ENCODE assay signal across 30 cellular contexts in genomic region chr6:11450061-11450460, GRCh38.
"Had no signal": no experiment of that assay in that cellular context is flagged by ENCODE, and none has a peak within 500 bp of the region (broad histone marks: within the 10 kb centered on the region; RNA-seq: fewer than 3 reads in every experiment).

No MANE protein-coding gene starts in this region.

- H3K9me3 ChIP-seq: esophagus squamous epithelium had no signal

- H3K4me3 ChIP-seq: coronary artery, dorsolateral prefrontal cortex, esophagus squamous epithelium had no signal

- H3K27me3 ChIP-seq: brain microvascular endothelial cell, esophagus squamous epithelium had no signal

- H3K27ac ChIP-seq: brain microvascular endothelial cell, coronary artery, dorsolateral prefrontal cortex, esophagus squamous epithelium, WERI-Rb-1 had no signal

- H3K36me3 ChIP-seq: brain microvascular endothelial cell, esophagus squamous epithelium, WERI-Rb-1 had no signal

- H3K36me3 Mint-ChIP-seq: T-cell had no signal

- H3K9me3 Mint-ChIP-seq: central memory CD8-positive, alpha-beta T cell; dendritic cell treated with granulocyte-macrophage colony-stimulating factor and Interleukin-4, amounts not matched to agents 40 ng/mL and 50 ng/mL, for 4 days had no signal

- DNase-seq: activated B cell treated with CpG ODN at 0.5 μM for 24 hours; activated CD4-positive, alpha-beta memory T cell treated with anti-CD3 and anti-CD28 coated beads, Interleukin-2, amount 10 ng/mL, durations not matched to agents 7 days and 5 days; activated CD4-positive, alpha-beta T cell treated with anti-CD3 and anti-CD28 coated beads, Interleukin-2, amount 10 ng/mL, durations not matched to agents 7 days and 5 days; activated CD4-positive, alpha-beta T cell treated with anti-CD3 and anti-CD28 coated beads, Interleukin-2, amount 50 U/mL, for 4 hours; activated CD8-positive, alpha-beta memory T cell treated with anti-CD3 and anti-CD28 coated beads, Interleukin-2, amount 50 U/mL, for 48 hours; activated gamma-delta T cell; activated naive CD4-positive, alpha-beta T cell; activated naive CD4-positive, alpha-beta T cell treated with anti-CD3 and anti-CD28 coated beads, Interleukin-2, amount 10 ng/mL, durations not matched to agents 7 days and 5 days; activated naive CD8-positive, alpha-beta T cell treated with anti-CD3 and anti-CD28 coated beads, Interleukin-2, amount 10 ng/mL, durations not matched to agents 7 days and 5 days; activated T-cell treated with anti-CD3 and anti-CD28 coated beads for 4 hours; activated T-cell treated with anti-CD3 and anti-CD28 coated beads, Interleukin-2, amount 50 U/mL, for 24 hours; activated T-cell treated with anti-CD3 and anti-CD28 coated beads, Interleukin-2, amount 50 U/mL, for 72 hours; anterior cingulate cortex; brain microvascular endothelial cell; dorsolateral prefrontal cortex; effector memory CD4-positive, alpha-beta T cell; endodermal cell; erythroblast; esophagus squamous epithelium; head of caudate nucleus; SW 1271; T-cell; T-helper 17 cell; T1000; WERI-Rb-1 had no signal

- H3K27me3 Mint-ChIP-seq: activated B cell treated with CpG ODN at 0.5 μM for 24 hours; activated naive CD8-positive, alpha-beta T cell treated with anti-CD3 and anti-CD28 coated beads, Interleukin-2, amount 10 ng/mL, durations not matched to agents 7 days and 5 days had no signal

- H3K4me3 Mint-ChIP-seq: activated B cell treated with CpG ODN at 0.5 μM for 24 hours; activated CD4-positive, alpha-beta memory T cell treated with anti-CD3 and anti-CD28 coated beads, Interleukin-2, amount 10 ng/mL, durations not matched to agents 7 days and 5 days; activated CD4-positive, alpha-beta T cell treated with anti-CD3 and anti-CD28 coated beads, Interleukin-2, amount 10 ng/mL, durations not matched to agents 7 days and 5 days; activated naive CD4-positive, alpha-beta T cell treated with anti-CD3 and anti-CD28 coated beads, Interleukin-2, amount 10 ng/mL, durations not matched to agents 7 days and 5 days; activated naive CD8-positive, alpha-beta T cell treated with anti-CD3 and anti-CD28 coated beads, Interleukin-2, amount 10 ng/mL, durations not matched to agents 7 days and 5 days; activated T-cell treated with anti-CD3 and anti-CD28 coated beads, Interleukin-2, amount 50 U/mL, for 24 hours; activated T-cell treated with anti-CD3 and anti-CD28 coated beads, Interleukin-2, amount 50 U/mL, for 72 hours; central memory CD8-positive, alpha-beta T cell; dendritic cell treated with granulocyte-macrophage colony-stimulating factor and Interleukin-4, amounts not matched to agents 40 ng/mL and 50 ng/mL, for 4 days; endodermal cell; T-cell; T-helper 17 cell; T-helper 2 cell treated with Interferon-gamma antibody and Interleukin-4, amounts not matched to agents 5 μg/mL and 100 μg/mL, for 36 hours had no signal

- H3K4me1 Mint-ChIP-seq: activated CD4-positive, alpha-beta memory T cell treated with anti-CD3 and anti-CD28 coated beads, Interleukin-2, amount 10 ng/mL, durations not matched to agents 7 days and 5 days; central memory CD8-positive, alpha-beta T cell; T-cell had no signal

- H3K27ac Mint-ChIP-seq: activated B cell treated with CpG ODN at 0.5 μM for 24 hours; activated CD4-positive, alpha-beta memory T cell treated with anti-CD3 and anti-CD28 coated beads, Interleukin-2, amount 10 ng/mL, durations not matched to agents 7 days and 5 days; activated CD4-positive, alpha-beta T cell treated with anti-CD3 and anti-CD28 coated beads, Interleukin-2, amount 10 ng/mL, durations not matched to agents 7 days and 5 days; activated naive CD4-positive, alpha-beta T cell treated with anti-CD3 and anti-CD28 coated beads, Interleukin-2, amount 10 ng/mL, durations not matched to agents 7 days and 5 days; activated naive CD4-positive, alpha-beta T cell treated with anti-CD3 and anti-CD28 coated beads, Interleukin-2, amount 50 U/mL, for 72 hours; activated naive CD8-positive, alpha-beta T cell treated with anti-CD3 and anti-CD28 coated beads, Interleukin-2, amount 10 ng/mL, durations not matched to agents 7 days and 5 days; activated T-cell treated with anti-CD3 and anti-CD28 coated beads, Interleukin-2, amount 50 U/mL, for 24 hours; dendritic cell treated with granulocyte-macrophage colony-stimulating factor and Interleukin-4, amounts not matched to agents 40 ng/mL and 50 ng/mL, for 4 days; endodermal cell; T-cell; T-helper 17 cell; T-helper 2 cell treated with Interferon-gamma antibody and Interleukin-4, amounts not matched to agents 5 μg/mL and 100 μg/mL, for 36 hours had no signal

- H3K4me1 ChIP-seq: esophagus squamous epithelium had no signal
